ENCODE assay signal across 1 cellular context in genomic region chr11:121108413-121108812, GRCh38.
TF ChIP-seq lines count a peak whose summit lies in the region.

No MANE protein-coding gene starts in this region.

TF ChIP-seq in HEK293, 187 proteins besides CTCF, POLR2A, EP300 and RAD21 (continued from another document):
- 0 out of 2 replicates have a peak, but pooled peaks have one; percentile 10 for TF ChIP-seq ZNF18 (tag by site-specific recombination; IDR thresholded peaks at IDR 0.05)
- TF ChIP-seq ZNF23 (tag by site-specific recombination; IDR thresholded peaks at IDR 0.05; ENCODE audit: borderline replicate concordance), result no peak
- no peak for TF ChIP-seq ZNF785 (tag by site-specific recombination; IDR thresholded peaks at IDR 0.05)
- no peak for TF ChIP-seq ZBTB20 (tag by site-specific recombination; IDR thresholded peaks at IDR 0.05)
- TF ChIP-seq ZNF311 (tag by site-specific recombination; IDR thresholded peaks at IDR 0.05; ENCODE audit: borderline replicate concordance), result no peak
- peak; percentile 7; the same call in 1 of the 2 replicates for TF ChIP-seq ZNF473 (tag by site-specific recombination; IDR thresholded peaks at IDR 0.05)
- no peak for TF ChIP-seq IKZF3 (tag by site-specific recombination; IDR thresholded peaks at IDR 0.05)
- TF ChIP-seq ZNF280C (tag by site-specific recombination; IDR thresholded peaks at IDR 0.05), result no peak
- no peak for TF ChIP-seq ZNF670 (tag by site-specific recombination; IDR thresholded peaks at IDR 0.05; ENCODE audit: low read depth)
TF ChIP-seq in HEK293: peak in this region for 3.
